22 cellular contexts compared by ENCODE assay signal in genomic region chr5:33973271-33973670, GRCh38. TPM values are rescaled to one million over a fixed set of nuclear protein-coding genes. Genes with fewer than 3 reads are reported as not detected.
DNase-seq lines count a peak whose midpoint lies in the region; ATAC-seq, FAIRE-seq and TF ChIP-seq lines count a peak whose summit lies in the region.
"Had no signal": no experiment of that assay in that cellular context is flagged by ENCODE, and none has a peak within 500 bp of the region (broad histone marks: within the 10 kb centered on the region; RNA-seq: fewer than 3 reads in every experiment).

No MANE protein-coding gene starts in this region.

- intact Hi-C loops in Calu3 (cut with micrococcal nuclease; ENCODE audit: unreplicated experiment), result no loop called here

- TF ChIP-seq CTCF in GM06990 (IDR thresholded peaks at IDR 0.05; ENCODE audit: insufficient read depth, low read length, poor library complexity, severe bottlenecking) (no peak), MM.1S (IDR thresholded peaks at IDR 0.05; ENCODE audit: low read length) (no peak), Calu3 (IDR thresholded peaks at IDR 0.05; ENCODE audit: unreplicated experiment) (no peak)

- DNase-seq in GM06990 (ENCODE audit: extremely low read depth, insufficient read length) (peak; percentile 20), GM18507 (ENCODE audit: extremely low spot score, insufficient read length, low read depth) (no peak), MM.1S (peak; percentile 61), HTR-8/SVneo (ENCODE audit: insufficient read length, low spot score) (no peak), NCI-H1694 treated with DMSO at 0.1 percent for 48 hours (lab: John Stamatoyannopoulos, UW) (no peak), Calu3 (no peak)
- DNase-seq: esophagus squamous epithelium; GDM1; HCEC 1CT; Kasumi-1; NCI-H1417; NCI-H2171 treated with DMSO at 0.1 percent for 48 hours; NK-92 treated with Interleukin-12 subunit alpha and Interleukin-12 subunit beta, amount 100 ng/mL, for 24 hours; stimulated activated CD4-positive, alpha-beta T cell treated with anti-CD3 and anti-CD28 coated beads, Interleukin-1b, Interleukin-23, amount 100 ng/mL, for 48 hours; substantia nigra had no signal

- CTCF ChIA-PET in Calu3 (lab: Charles Lee), result no interaction called here

- peaks cover 8% of the 10 kb centered on the region for H3K27me3 Mint-ChIP-seq in Calu3 (ENCODE audit: unreplicated experiment)
- H3K27me3 Mint-ChIP-seq: activated naive CD4-positive, alpha-beta T cell treated with anti-CD3 and anti-CD28 coated beads, Interleukin-2, amount 50 U/mL, for 24 hours had no signal

- peaks cover 16% of the 10 kb centered on the region for H3K4me1 ChIP-seq in MM.1S (ENCODE audit: low read length)
- H3K4me1 ChIP-seq: breast epithelium had no signal

- H3K4me2 ChIP-seq in MM.1S (ENCODE audit: low read depth, low read length), result peak overlapping the region; percentile 51

- H3K4me1 Mint-ChIP-seq in Calu3 (ENCODE audit: low read depth, unreplicated experiment), result no peaks in the 10 kb centered on the region

- H3K36me3 ChIP-seq in GM06990 (ENCODE audit: control insufficient read depth, insufficient read depth, low read length), result no peaks in the 10 kb centered on the region
- no peaks in the 10 kb centered on the region for H3K36me3 ChIP-seq in MM.1S (replicated peaks; ENCODE audit: insufficient read depth, low read length)
- H3K36me3 ChIP-seq: breast epithelium, esophagus squamous epithelium had no signal

- H3K27ac Mint-ChIP-seq in Calu3 (ENCODE audit: unreplicated experiment), result no peak overlapping the region
- H3K27ac Mint-ChIP-seq: activated naive CD4-positive, alpha-beta T cell treated with anti-CD3 and anti-CD28 coated beads, Interleukin-2, amount 50 U/mL, for 24 hours had no signal

- no peaks in the 10 kb centered on the region for H3K79me2 ChIP-seq in MM.1S (ENCODE audit: low read length)

- H2AFZ ChIP-seq in MM.1S (ENCODE audit: low read length), result 0 out of 2 replicates have a peak overlapping the region, but pooled peaks have one; percentile 1

- ATAC-seq in GM21723 (IDR thresholded peaks at IDR 0.05; ENCODE audit: unreplicated experiment) (peak; percentile 67), HG03196 (IDR thresholded peaks at IDR 0.05; ENCODE audit: unreplicated experiment) (no peak)
- ATAC-seq: sciatic nerve had no signal

- H3K4me3 ChIP-seq in GM06990 (replicated peaks; ENCODE audit: low read depth, low read length) (no peak overlapping the region), MM.1S (ENCODE audit: low read length) (peak overlapping the region; percentile 7; the same call in 1 of the 2 replicates)
- H3K4me3 ChIP-seq: breast epithelium, esophagus squamous epithelium had no signal

- H3K4me3 Mint-ChIP-seq in Calu3 (ENCODE audit: low read depth, unreplicated experiment), result no peak overlapping the region
- H3K4me3 Mint-ChIP-seq: activated naive CD4-positive, alpha-beta T cell treated with anti-CD3 and anti-CD28 coated beads, Interleukin-2, amount 50 U/mL, for 24 hours had no signal

- H3F3A ChIP-seq in MM.1S (ENCODE audit: insufficient read depth, low read length), result peaks cover 10% of the 10 kb centered on the region; the same call in 1 of the 2 replicates

- no peaks in the 10 kb centered on the region for H3K9me3 ChIP-seq in MM.1S (replicated peaks; ENCODE audit: insufficient read depth, low read length)
- H3K9me3 ChIP-seq: breast epithelium, esophagus squamous epithelium had no signal

- no peaks in the 10 kb centered on the region for H3K9me2 ChIP-seq in MM.1S (replicated peaks; ENCODE audit: insufficient read depth, low read length)

- H3K9ac ChIP-seq in MM.1S (ENCODE audit: low read length), result no peak overlapping the region

- no TSS peak for BruUV-seq in Calu3 (replicated peaks; lab: Mats Ljungman, UMichigan)

- peak; percentile 76 for FAIRE-seq in GM18507 (lab: Jason Lieb, UNC)
- FAIRE-seq in HTR-8/SVneo (lab: Jason Lieb, UNC), result no peak

- no peaks in the 10 kb centered on the region for H3K9me3 Mint-ChIP-seq in Calu3 (ENCODE audit: low read depth, unreplicated experiment)
- H3K9me3 Mint-ChIP-seq: activated naive CD4-positive, alpha-beta T cell treated with anti-CD3 and anti-CD28 coated beads, Interleukin-2, amount 50 U/mL, for 24 hours had no signal

- no peaks in the 10 kb centered on the region for H3K27me3 ChIP-seq in GM06990 (replicated peaks; ENCODE audit: control insufficient read depth, insufficient read depth, low read length)
- H3K27me3 ChIP-seq in MM.1S (replicated peaks; ENCODE audit: insufficient read depth, low read length), result no peaks in the 10 kb centered on the region
- H3K27me3 ChIP-seq: breast epithelium, esophagus squamous epithelium had no signal

- H3K36me3 Mint-ChIP-seq in Calu3 (ENCODE audit: insufficient read depth, unreplicated experiment), result no peaks in the 10 kb centered on the region
- H3K36me3 Mint-ChIP-seq: activated naive CD4-positive, alpha-beta T cell treated with anti-CD3 and anti-CD28 coated beads, Interleukin-2, amount 50 U/mL, for 24 hours had no signal

- H3K27ac ChIP-seq in MM.1S (ENCODE audit: low read length), result peak overlapping the region; percentile 34; the same call in 1 of the 2 replicates
- H3K27ac ChIP-seq: breast epithelium, esophagus squamous epithelium had no signal

- H4K20me1 ChIP-seq in MM.1S (ENCODE audit: insufficient read depth, low read length), result no peaks in the 10 kb centered on the region

RNA-seq across cellular contexts. Expression of gene SLC45A2, which starts 11.2 kb away (rescaled TPM):
- total RNA-seq in Calu3 (2022), result 0.59 TPM in 1 of 2 replicates, not detected in the other
- total RNA-seq: breast epithelium, sciatic nerve had no signal

RNA-seq across cellular contexts. Expression of gene AMACR, which starts 34.6 kb away (rescaled TPM):
- total RNA-seq in Calu3 (2022), result 9.1 and 10.7 TPM in 2 replicates

RNA-seq across cellular contexts. Expression of gene RXFP3, which starts 37.1 kb away (rescaled TPM):
- total RNA-seq in Calu3 (2022), result not detected in 2 replicates
- total RNA-seq: breast epithelium, esophagus squamous epithelium, lower leg skin, omental fat pad, sciatic nerve had no signal

Comparison
In these comparisons a context has a peak if more than half of its experiments do, and no peak if none do; other contexts are left out.
1. DNase-seq: peak in GM06990 (single experiment) and MM.1S (single experiment); none in GM18507 (single experiment), HTR-8/SVneo (single experiment), NCI-H1694 treated with DMSO at 0.1 percent for 48 hours (single experiment) and Calu3 (single experiment).